33 cellular contexts compared by ENCODE assay signal in the genomic region with DNA sequence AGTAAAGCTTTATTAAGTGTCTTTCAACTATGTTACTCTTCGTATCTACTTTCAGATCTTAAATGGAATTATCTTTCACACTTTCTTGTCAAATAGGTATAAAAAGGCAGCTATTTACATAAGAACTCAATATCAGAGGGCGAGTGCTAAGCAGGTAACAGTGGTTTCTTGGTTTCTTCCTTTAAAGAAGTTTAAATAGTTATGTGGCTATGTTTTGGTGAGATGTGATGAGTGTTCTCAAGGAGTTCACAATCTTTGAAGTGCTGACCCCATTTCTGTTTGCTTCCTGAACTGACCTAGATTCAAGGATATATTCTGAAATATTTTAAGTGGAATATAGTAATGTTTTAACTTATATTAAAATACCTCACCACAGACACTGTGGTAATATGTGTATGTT.
"Had no signal": no experiment of that assay in that cellular context is flagged by ENCODE, and none has a peak within 500 bp of the region (broad histone marks: within the 10 kb centered on the region; RNA-seq: fewer than 3 reads in every experiment).

No MANE protein-coding gene starts in this region.

- ATAC-seq: activated CD4-positive, CD25-positive, alpha-beta regulatory T cell treated with anti-CD3 and anti-CD28 coated beads, Interleukin-2, amount 50 U/mL, for 24 hours; activated CD8-positive, alpha-beta memory T cell treated with anti-CD3 and anti-CD28 coated beads, Interleukin-2, amount 10 ng/mL, durations not matched to agents 7 days and 5 days; Right ventricle myocardium inferior; SK-N-SH treated with all-trans-retinoic acid at 6 μM for 48 hours; WTC11 had no signal

- H3K9me3 Mint-ChIP-seq: activated naive CD4-positive, alpha-beta T cell treated with anti-CD3 and anti-CD28 coated beads, Interleukin-2, amount 50 U/mL, for 24 hours; central memory CD8-positive, alpha-beta T cell; T-helper 2 cell treated with Interferon-gamma antibody and Interleukin-4, amounts not matched to agents 5 μg/mL and 100 μg/mL, for 36 hours had no signal

- H3K36me3 Mint-ChIP-seq: activated naive CD4-positive, alpha-beta T cell treated with anti-CD3 and anti-CD28 coated beads, Interleukin-2, amount 50 U/mL, for 24 hours; WTC11 had no signal

- H3K27me3 ChIP-seq: ascending aorta, cardiac muscle cell, MG63 had no signal

- H3K27ac Mint-ChIP-seq: activated CD8-positive, alpha-beta memory T cell treated with anti-CD3 and anti-CD28 coated beads, Interleukin-2, amount 10 ng/mL, durations not matched to agents 7 days and 5 days; activated naive CD4-positive, alpha-beta T cell treated with anti-CD3 and anti-CD28 coated beads, Interleukin-2, amount 50 U/mL, for 24 hours; activated naive CD8-positive, alpha-beta T cell treated with anti-CD3 and anti-CD28 coated beads, Interleukin-2, amount 10 ng/mL, durations not matched to agents 7 days and 5 days; T-helper 2 cell treated with Interferon-gamma antibody and Interleukin-4, amounts not matched to agents 5 μg/mL and 100 μg/mL, for 36 hours; WTC11 had no signal

- H3K4me1 Mint-ChIP-seq: activated naive CD4-positive, alpha-beta T cell treated with anti-CD3 and anti-CD28 coated beads, Interleukin-2, amount 50 U/mL, for 24 hours; central memory CD8-positive, alpha-beta T cell; WTC11 had no signal

- DNase-seq: activated CD4-positive, alpha-beta T cell treated with anti-CD3 and anti-CD28 coated beads for 4 hours; activated CD8-positive, alpha-beta memory T cell treated with anti-CD3 and anti-CD28 coated beads for 24 hours; activated CD8-positive, alpha-beta memory T cell treated with anti-CD3 and anti-CD28 coated beads, Interleukin-2, amount 10 ng/mL, durations not matched to agents 7 days and 5 days; activated CD8-positive, alpha-beta memory T cell treated with anti-CD3 and anti-CD28 coated beads, Interleukin-2, amount 50 U/mL, for 48 hours; activated effector memory CD4-positive, alpha-beta T cell treated with anti-CD3 and anti-CD28 coated beads, Interleukin-2, amount 50 U/mL, for 16 hours; activated naive CD4-positive, alpha-beta T cell; activated naive CD8-positive, alpha-beta T cell treated with anti-CD3 and anti-CD28 coated beads, Interleukin-2, amount 10 ng/mL, durations not matched to agents 7 days and 5 days; activated T-cell treated with anti-CD3 and anti-CD28 coated beads, Interleukin-2, amount 50 U/mL, for 48 hours; amygdala; Kasumi-1; KG1; MG63; MV-4-11; NCI-H1092; NCI-H1436 treated with DMSO at 0.1 percent for 48 hours; NCI-H1694 treated with DMSO at 0.1 percent for 48 hours; NCI-H2029; NCI-H345; NCI-H524 treated with DMSO at 0.1 percent for 48 hours; NK-92 treated with Interleukin-12 subunit alpha and Interleukin-12 subunit beta, amount 100 ng/mL, for 24 hours; PC-9; SIG-M5; SW 1271 had no signal

- H3K36me3 ChIP-seq: ascending aorta, cardiac muscle cell, MG63 had no signal

- H3K27me3 Mint-ChIP-seq: activated naive CD4-positive, alpha-beta T cell treated with anti-CD3 and anti-CD28 coated beads, Interleukin-2, amount 50 U/mL, for 24 hours; central memory CD8-positive, alpha-beta T cell had no signal

- H3K27ac ChIP-seq: ascending aorta, cardiac muscle cell, PC-9, RWPE1 had no signal

- H3K4me1 ChIP-seq: ascending aorta had no signal

- H3K4me3 Mint-ChIP-seq: activated CD8-positive, alpha-beta memory T cell treated with anti-CD3 and anti-CD28 coated beads, Interleukin-2, amount 10 ng/mL, durations not matched to agents 7 days and 5 days; activated naive CD4-positive, alpha-beta T cell treated with anti-CD3 and anti-CD28 coated beads, Interleukin-2, amount 50 U/mL, for 24 hours; activated naive CD8-positive, alpha-beta T cell treated with anti-CD3 and anti-CD28 coated beads, Interleukin-2, amount 10 ng/mL, durations not matched to agents 7 days and 5 days; central memory CD8-positive, alpha-beta T cell; T-helper 2 cell treated with Interferon-gamma antibody and Interleukin-4, amounts not matched to agents 5 μg/mL and 100 μg/mL, for 36 hours; WTC11 had no signal

- H3K9me3 ChIP-seq: ascending aorta, MG63 had no signal

- H3K4me3 ChIP-seq: ascending aorta, cardiac muscle cell, MG63, PC-9 had no signal
